8 cellular contexts compared by ENCODE assay signal in the genomic region with DNA sequence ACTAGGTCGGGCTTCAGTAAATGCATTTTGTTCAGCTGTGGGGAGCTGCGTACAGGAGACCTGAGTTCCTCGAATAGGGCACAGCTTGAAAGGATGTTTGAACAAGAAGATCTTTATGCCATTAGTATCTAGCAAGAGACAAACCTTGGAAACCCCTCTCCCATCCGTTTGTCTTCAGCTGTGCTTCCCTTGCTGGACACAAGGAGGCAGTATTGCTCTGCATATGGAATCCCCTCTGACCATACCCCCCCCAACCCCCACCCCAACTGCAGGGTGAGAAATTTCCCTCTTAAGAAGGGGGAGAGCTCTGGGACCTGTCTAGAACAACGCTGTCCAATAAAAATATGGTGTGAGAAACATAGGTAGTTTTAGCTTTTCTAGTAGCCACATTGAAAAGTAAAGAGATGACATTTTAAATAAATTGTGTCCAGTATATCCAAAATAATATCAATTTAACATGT. TPM values are rescaled to one million over a fixed set of nuclear protein-coding genes. Genes with fewer than 3 reads are reported as not detected.
DNase-seq lines count a peak whose midpoint lies in the region; ATAC-seq and TF ChIP-seq lines count a peak whose summit lies in the region.

No MANE protein-coding gene starts in this region.

- H3K36me3 ChIP-seq in skeletal muscle tissue (ENCODE audit: control insufficient read depth in 3 of 3, insufficient read depth in 3 of 3, low read length in 3 of 3), result peaks cover 0 to 9% (median 4%) of the 10 kb centered on the region in 3 donors

- H3K4me3 Mint-ChIP-seq in T-helper 2 cell treated with Interferon-gamma antibody and Interleukin-4, amounts not matched to agents 5 μg/mL and 100 μg/mL, for 36 hours, result peak overlapping the region; percentile 90

- H3K9ac ChIP-seq in skeletal muscle tissue (ENCODE audit: low read depth in 1 of 3, low read length in 3 of 3), result peak overlapping the region in 2 of 3 donors; percentile 84 to 96

- H3K4me1 Mint-ChIP-seq in T-helper 2 cell treated with Interferon-gamma antibody and Interleukin-4, amounts not matched to agents 5 μg/mL and 100 μg/mL, for 36 hours (ENCODE audit: low read depth), result peaks cover 29% of the 10 kb centered on the region

- H3K36me3 Mint-ChIP-seq in T-helper 2 cell treated with Interferon-gamma antibody and Interleukin-4, amounts not matched to agents 5 μg/mL and 100 μg/mL, for 36 hours (ENCODE audit: low read depth), result peaks cover 7% of the 10 kb centered on the region

- H3K9me3 ChIP-seq in iPS-18c (ENCODE audit: control insufficient read depth, insufficient read depth, low read length), result no peaks in the 10 kb centered on the region
- no peaks in the 10 kb centered on the region for H3K9me3 ChIP-seq in skeletal muscle tissue (ENCODE audit: control insufficient read depth in 3 of 3, low read length in 3 of 3)

- H3K9me3 Mint-ChIP-seq in T-helper 2 cell treated with Interferon-gamma antibody and Interleukin-4, amounts not matched to agents 5 μg/mL and 100 μg/mL, for 36 hours, result no peaks in the 10 kb centered on the region

- no peaks in the 10 kb centered on the region for H3K27me3 ChIP-seq in skeletal muscle tissue (ENCODE audit: control insufficient read depth in 3 of 3, insufficient read depth in 3 of 3, low read length in 3 of 3)

- H3K4me3 ChIP-seq in iPS-18c (ENCODE audit: insufficient read depth, low read depth, low read length) (peak overlapping the region; percentile 88), skeletal muscle tissue (ENCODE audit: low read length in 3 of 3) (peak overlapping the region; percentile 89 to 99 (median 99))

- DNase-seq in GM10248 (ENCODE audit: extremely low spot score), result peak; percentile 74
- peak; percentile 29 for DNase-seq in NCI-H128 (lab: John Stamatoyannopoulos, UW; ENCODE audit: unreplicated experiment)
- DNase-seq in T-helper 2 cell treated with Interferon-gamma antibody and Interleukin-4, amounts not matched to agents 5 μg/mL and 100 μg/mL, for 36 hours (ENCODE audit: low spot score), result peak; percentile 54
- DNase-seq in astrocyte of the hippocampus (ENCODE audit: low read depth, low spot score), result peak; percentile 84

- peak overlapping the region; percentile 68 for H3K27ac Mint-ChIP-seq in T-helper 2 cell treated with Interferon-gamma antibody and Interleukin-4, amounts not matched to agents 5 μg/mL and 100 μg/mL, for 36 hours

- ATAC-seq in HG02884 (IDR thresholded peaks at IDR 0.05; ENCODE audit: unreplicated experiment) (no peak), GM19397 (IDR thresholded peaks at IDR 0.05; ENCODE audit: unreplicated experiment) (no peak)

- POLR2A ChIA-PET in GM10248 (lab: Yijun Ruan, JAX), result interaction anchor here (0.8 kb wide), 1 partner anchor 444 kb away, joined by 3 read pairs; no protein-coding TSS in a partner anchor

- no peaks in the 10 kb centered on the region for H3K27me3 Mint-ChIP-seq in T-helper 2 cell treated with Interferon-gamma antibody and Interleukin-4, amounts not matched to agents 5 μg/mL and 100 μg/mL, for 36 hours (ENCODE audit: low read depth)

- H3K4me1 ChIP-seq in skeletal muscle tissue (ENCODE audit: control insufficient read depth in 3 of 3, insufficient read depth in 3 of 3, low read length in 3 of 3), result peaks cover 16 to 31% (median 17%) of the 10 kb centered on the region in 3 donors

- CTCF ChIA-PET in GM10248 (lab: Yijun Ruan, JAX), result interaction anchor here (0.7 to 6.3 kb wide), 45 partner anchors 8 to 835 kb away, joined by 3 to 59 read pairs (median 4); a partner anchor contains a TSS

- TF ChIP-seq CTCF in GM10248 (IDR thresholded peaks at IDR 0.05; ENCODE audit: control extremely low read depth, extremely low read depth, low read depth, missing control alignments), result peak; percentile 78

- no peak overlapping the region for H3K27ac ChIP-seq in skeletal muscle tissue (ENCODE audit: low read depth, low read length)

RNA-seq across cellular contexts. Expression of a gene that starts 1.6 kb away (rescaled TPM):
- 4.2 TPM for total RNA-seq in skeletal muscle tissue

RNA-seq across cellular contexts. Expression of a gene that starts 11.3 kb away (rescaled TPM):
- total RNA-seq in skeletal muscle tissue, result 4.2 TPM

RNA-seq across cellular contexts. Expression of a gene that starts 58.2 kb away (rescaled TPM):
- 44.9 TPM for total RNA-seq in skeletal muscle tissue

Comparison
In these comparisons a context has a peak if more than half of its experiments do, and no peak if none do; other contexts are left out.
1. DNase-seq: peak in every context shown above with its lines; median percentile 84 in astrocyte of the hippocampus; 74 in GM10248; 54 in T-helper 2 cell treated with Interferon-gamma antibody and Interleukin-4, amounts not matched to agents 5 μg/mL and 100 μg/mL, for 36 hours; 29 in NCI-H128.